Comparison of ENCODE assay signal across 1 cellular context in the genomic region with DNA sequence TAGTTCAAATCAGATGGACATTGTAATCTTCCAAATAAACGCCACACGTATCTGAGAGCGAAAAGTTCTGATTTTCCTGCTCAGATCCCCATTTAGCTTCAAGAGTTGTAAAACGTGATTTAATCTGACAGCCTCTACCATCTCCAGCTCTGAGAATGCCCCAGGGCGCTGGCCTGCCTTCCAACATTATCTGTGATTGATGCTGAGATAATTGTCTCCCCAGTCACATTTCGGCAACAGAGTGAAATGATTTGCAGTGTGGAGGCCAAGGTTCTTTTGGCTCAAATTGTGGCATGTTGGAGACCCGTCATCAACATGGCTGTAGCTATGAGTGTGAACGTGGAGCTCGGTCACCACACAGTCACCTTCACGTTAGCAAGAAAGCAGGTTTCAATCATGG.
TF ChIP-seq lines count a peak whose summit lies in the region.

No MANE protein-coding gene starts in this region.

TF ChIP-seq in H1, 55 proteins besides CTCF, POLR2A, EP300 and RAD21:
- no peak for TF ChIP-seq SP2 (IDR thresholded peaks at IDR 0.05; ENCODE audit: low read length)
- TF ChIP-seq GTF2F1 (IDR thresholded peaks at IDR 0.05; ENCODE audit: borderline replicate concordance, low read depth, low read length): no peak
- no peak for TF ChIP-seq CTBP2 (IDR thresholded peaks at IDR 0.05; ENCODE audit: borderline replicate concordance, insufficient read depth, insufficient read length, low read length)
- TF ChIP-seq SIN3A (conservative IDR thresholded peaks at IDR 0.05 in 1 of 2, IDR thresholded peaks at IDR 0.05 in 1 of 2; ENCODE audit: low read depth in 1 of 2, low read length in 2 of 2): no peak
- no peak for TF ChIP-seq JUN (IDR thresholded peaks at IDR 0.05; ENCODE audit: low read depth, low read length)
- no peak for TF ChIP-seq BCL11A (IDR thresholded peaks at IDR 0.05; ENCODE audit: low read depth in 2 of 2, low read length in 2 of 2)
- no peak for TF ChIP-seq NRF1 (IDR thresholded peaks at IDR 0.05; ENCODE audit: low read depth, low read length)
- TF ChIP-seq HDAC6 (IDR thresholded peaks at IDR 0.05; ENCODE audit: low read depth, low read length): no peak
- TF ChIP-seq KDM1A (IDR thresholded peaks at IDR 0.05; ENCODE audit: borderline replicate concordance, low read length): no peak
